In genomic region chr20:10863337-10864060, GRCh38 we compare ENCODE assay signal across 8 cellular contexts.
DNase-seq lines count a peak whose midpoint lies in the region; ATAC-seq and TF ChIP-seq lines count a peak whose summit lies in the region.

No MANE protein-coding gene starts in this region.

- ATAC-seq in SK-N-SH treated with all-trans-retinoic acid at 6 μM for 48 hours (peak; percentile 71), GM21619 (IDR thresholded peaks at IDR 0.05; ENCODE audit: unreplicated experiment) (no peak), HG03196 (IDR thresholded peaks at IDR 0.05; ENCODE audit: unreplicated experiment) (no peak), HG03097 (IDR thresholded peaks at IDR 0.05; ENCODE audit: low FRiP score, unreplicated experiment) (no peak)

- DNase-seq in Caki2 (ENCODE audit: low read depth) (peak; percentile 95), fibroblast of villous mesenchyme (ENCODE audit: low read depth) (peak; percentile 68), renal cortical epithelial cell (ENCODE audit: low read depth) (peak; percentile 95)
- no peak for DNase-seq in stimulated activated CD4-positive, alpha-beta T cell treated with anti-CD3 and anti-CD28 coated beads, Interleukin-2, amount 100 ng/mL, for 24 hours

- TF ChIP-seq CTCF in fibroblast of villous mesenchyme (IDR thresholded peaks at IDR 0.05; ENCODE audit: insufficient read depth, low read depth, low read length), result no peak

- H3K4me3 ChIP-seq in fibroblast of villous mesenchyme (ENCODE audit: low read depth, low read length), result no peak overlapping the region

- in situ Hi-C loops in Caki2 (cut with HindIII; ENCODE audit: low pct_unique_long_range_greater_than_20kb, low sequenced_read_pairs), result no loop called here

TF ChIP-seq in SK-N-SH treated with all-trans-retinoic acid at 6 μM for 48 hours, 23 proteins besides CTCF, POLR2A, EP300 and RAD21:
- TF ChIP-seq ISL1 (CRISPR knock-in tag; IDR thresholded peaks at IDR 0.05) (0 out of 2 replicates have a peak, but pooled peaks have one; percentile 34), ZNF70 (CRISPR knock-in tag; IDR thresholded peaks at IDR 0.05) (no peak)
TF ChIP-seq in SK-N-SH treated with all-trans-retinoic acid at 6 μM for 48 hours: peak in this region for 1.

Comparison
In these comparisons a context has a peak if more than half of its experiments do, and no peak if none do; other contexts are left out.
1. DNase-seq: peak in Caki2 (single experiment), fibroblast of villous mesenchyme (single experiment) and renal cortical epithelial cell (single experiment); none in stimulated activated CD4-positive, alpha-beta T cell treated with anti-CD3 and anti-CD28 coated beads, Interleukin-2, amount 100 ng/mL, for 24 hours (0 of 2).